In genomic region chr18:657311-657997, GRCh38 we compare ENCODE assay signal across 8 cellular contexts. TPM values are rescaled to one million over a fixed set of nuclear protein-coding genes. Genes with fewer than 3 reads are reported as not detected.
DNase-seq lines count a peak whose midpoint lies in the region; TF ChIP-seq lines count a peak whose summit lies in the region.

Gene TYMS (plus strand): TSS chr18:657653. CDS start chr18:657743, 90 bp downstream.

- CTCF ChIA-PET in PC-9 (lab: Charles Lee) = interaction anchor here (0.6 kb wide), 1 partner anchor 15 kb away, joined by 3 read pairs; no protein-coding TSS in a partner anchor

- no peaks in the 10 kb centered on the region for H3K27me3 ChIP-seq in H7 (ENCODE audit: control insufficient read depth, insufficient read depth, low read length)
- H3K27me3 ChIP-seq in Karpas-422 (ENCODE audit: low read length) = no peaks in the 10 kb centered on the region
- H3K27me3 ChIP-seq in PC-9 (ENCODE audit: insufficient read depth, low read depth) = no peaks in the 10 kb centered on the region
- no peaks in the 10 kb centered on the region for H3K27me3 ChIP-seq in cardiac muscle cell

- H2AFZ ChIP-seq in Karpas-422 (ENCODE audit: low read length) (peak within 1 kb of the TSS; percentile 98), PC-9 (peak within 1 kb of the TSS; percentile 97)

- H3K36me3 ChIP-seq in H7 (replicated peaks; ENCODE audit: control insufficient read depth, insufficient read depth, low read length) (peaks cover 12% of the 10 kb centered on the region), Karpas-422 (ENCODE audit: insufficient read depth, low read length) (peaks cover 34% of the 10 kb centered on the region), PC-9 (ENCODE audit: low read depth) (0 out of 2 replicates have a peak, but pooled peaks cover 15% of the 10 kb centered on the region), cardiac muscle cell (no peaks in the 10 kb centered on the region)

- H3F3A ChIP-seq in PC-9 (ENCODE audit: insufficient read depth, low read depth) = peaks cover 7% of the 10 kb centered on the region; the same call in 1 of the 2 replicates

- H3K4me3 ChIP-seq in H7 (ENCODE audit: insufficient read depth, low read depth, low read length) (peak within 1 kb of the TSS; percentile 95), Karpas-422 (ENCODE audit: low read length) (peak within 1 kb of the TSS; percentile 98), PC-9 (peak within 1 kb of the TSS; percentile 87), cardiac muscle cell (peak within 1 kb of the TSS; percentile 83)

- H3K4me1 ChIP-seq in Karpas-422 (ENCODE audit: low read length) (peaks cover 23% of the 10 kb centered on the region), PC-9 (replicated peaks; ENCODE audit: insufficient read depth) (peaks cover 11% of the 10 kb centered on the region), cardiac muscle cell (ENCODE audit: low read depth) (no peaks in the 10 kb centered on the region)

- H3K27ac ChIP-seq in Karpas-422 (ENCODE audit: low read length) (peak within 1 kb of the TSS; percentile 68), PC-9 (no peak within 1 kb of the TSS), cardiac muscle cell (peak within 1 kb of the TSS; percentile 73)

- H3K4me2 ChIP-seq in Karpas-422 (ENCODE audit: low read depth, low read length, poor library complexity, severe bottlenecking) = peak within 1 kb of the TSS; percentile 70
- H3K4me2 ChIP-seq in PC-9 = peak within 1 kb of the TSS; percentile 83

- H4K20me1 ChIP-seq in Karpas-422 (ENCODE audit: insufficient read depth, low read depth, low read length) = 0 out of 2 replicates have a peak, but pooled peaks cover 4% of the 10 kb centered on the region
- H4K20me1 ChIP-seq in PC-9 (ENCODE audit: insufficient read depth) = no peaks in the 10 kb centered on the region

- H3K9me2 ChIP-seq in Karpas-422 (replicated peaks; ENCODE audit: insufficient read depth, low read length) (no peaks in the 10 kb centered on the region), PC-9 (ENCODE audit: insufficient read depth) (no peaks in the 10 kb centered on the region)

- DNase-seq in GM10266 (ENCODE audit: extremely low spot score) = peak; percentile 75
- DNase-seq in H7 = peak; percentile 90
- DNase-seq in Karpas-422 = peak; percentile 84
- DNase-seq in PC-9 = peak; percentile 64 to 83
- peak; percentile 42 for DNase-seq in activated naive CD4-positive, alpha-beta T cell treated with anti-CD3 and anti-CD28 coated beads, Interleukin-2, amount 50 U/mL, for 16 hours
- peak; percentile 61 to 79 for DNase-seq in cardiac muscle cell (ENCODE audit: low read depth in 1 of 2, low spot score in 1 of 2)
- DNase-seq in pulmonary artery endothelial cell (ENCODE audit: low read depth, low spot score) = peak; percentile 8
- DNase-seq in middle frontal gyrus (ENCODE audit: extremely low spot score, low spot score) = no peak

- H3K79me2 ChIP-seq in Karpas-422 (ENCODE audit: low read length) (peaks cover 47% of the 10 kb centered on the region), PC-9 (ENCODE audit: low read depth) (peaks cover 21% of the 10 kb centered on the region)

- POLR2A ChIA-PET in PC-9 (lab: Charles Lee; ENCODE audit: unreplicated experiment) = interaction anchor here (0.7 to 1.3 kb wide), 2 partner anchors 55 to 156 kb away, joined by 4 to 5 read pairs; no protein-coding TSS in a partner anchor

- H3K9ac ChIP-seq in Karpas-422 (ENCODE audit: low read length) = peak within 1 kb of the TSS; percentile 96

- intact Hi-C loops in PC-9 (cut with micrococcal nuclease; ENCODE audit: unreplicated experiment) = loop anchor here (5.0 kb wide), 1 partner anchor 155 kb away; the partner anchor contains the start of gene YES1

- TF ChIP-seq CTCF in GM10266 (IDR thresholded peaks at IDR 0.05; ENCODE audit: control insufficient read depth, insufficient read depth, low read depth, missing control alignments) = no peak
- TF ChIP-seq CTCF in PC-9 (conservative IDR thresholded peaks at IDR 0.05) = no peak
- no peak for TF ChIP-seq CTCF in cardiac muscle cell (IDR thresholded peaks at IDR 0.05; ENCODE audit: low read depth, low read length)

- H3K9me3 ChIP-seq in Karpas-422 (ENCODE audit: low read length) (no peaks in the 10 kb centered on the region), PC-9 (ENCODE audit: insufficient read depth, low read depth) (no peaks in the 10 kb centered on the region), cardiac muscle cell (ENCODE audit: low read depth) (no peaks in the 10 kb centered on the region)

- no TSS peak for BruUV-seq in PC-9 (replicated peaks; lab: Mats Ljungman, UMichigan)

RNA-seq across cellular contexts. Expression of gene TYMS, which starts in this region (rescaled TPM):
- total RNA-seq in H7 (2014; rRNA removed; shearing (Covaris generic)) = 30.2 and 44.8 TPM in 2 replicates
- total RNA-seq in Karpas-422 (2014; rRNA removed; shearing (Covaris generic); ENCODE audit: low replicate concordance) = 21.8 and 42.3 TPM in 2 replicates
- total RNA-seq in PC-9 (2021) (138 and 149 TPM in 2 replicates), cardiac muscle cell (55.5 and 86.5 TPM in 2 replicates), pulmonary artery endothelial cell (48.0 and 58.9 TPM in 2 replicates)
- polyA plus RNA-seq in cardiac muscle cell = 177 and 231 TPM in 2 replicates
